20 cellular contexts compared by ENCODE assay signal in the genomic region with DNA sequence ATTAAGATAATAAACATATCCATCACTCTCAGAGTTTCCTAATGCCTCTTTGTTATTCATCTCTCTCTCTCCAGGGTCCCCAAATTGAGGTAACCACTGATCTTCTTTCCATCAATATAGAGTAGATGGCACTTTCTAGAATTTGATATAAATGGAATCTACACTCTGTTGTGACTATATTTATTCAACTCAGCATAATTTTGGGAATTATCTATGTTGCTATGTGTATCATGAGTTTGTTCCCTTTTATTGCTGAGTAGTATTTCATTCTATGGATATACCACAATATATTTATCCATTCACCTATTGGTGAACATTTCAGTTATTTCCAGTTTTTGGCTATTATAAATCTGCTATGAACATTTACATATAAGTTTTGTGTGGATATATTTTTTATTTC.
DNase-seq lines count a peak whose midpoint lies in the region; ATAC-seq, FAIRE-seq and TF ChIP-seq lines count a peak whose summit lies in the region.
"Had no signal": no experiment of that assay in that cellular context is flagged by ENCODE, and none has a peak within 500 bp of the region (broad histone marks: within the 10 kb centered on the region; RNA-seq: fewer than 3 reads in every experiment).

No MANE protein-coding gene starts in this region.

- H3K36me3 ChIP-seq in SK-N-SH (replicated peaks in 1 of 2; ENCODE audit: control insufficient read depth in 1 of 2, insufficient read depth in 2 of 2, low read length in 1 of 2) = peaks cover 0 to 9% of the 10 kb centered on the region in 2 experiments
- H3K36me3 ChIP-seq: BE2C, BLaER1 had no signal

- H3K4me3 ChIP-seq in SK-N-SH (ENCODE audit: low read depth in 2 of 2, low read length in 1 of 2) = no peak overlapping the region
- H3K4me3 ChIP-seq in A549 = no peak overlapping the region
- H3K4me3 ChIP-seq: BLaER1 had no signal

- ATAC-seq in SK-N-SH treated with all-trans-retinoic acid at 6 μM for 48 hours = no peak
- no peak for ATAC-seq in A549
- ATAC-seq in GM21390 (IDR thresholded peaks at IDR 0.05; ENCODE audit: unreplicated experiment) = no peak

- no peak for FAIRE-seq in A549 (lab: Jason Lieb, UNC)
- FAIRE-seq in RCC 7860 (lab: Jason Lieb, UNC) = peak; percentile 17
- FAIRE-seq: G401.6, GM12891, GM19239 had no signal

- no peaks in the 10 kb centered on the region for H3K79me2 ChIP-seq in SK-N-SH (ENCODE audit: insufficient read depth)

- no peaks in the 10 kb centered on the region for H3K4me1 ChIP-seq in SK-N-SH (ENCODE audit: control insufficient read depth in 1 of 2, insufficient read depth in 2 of 2, low read depth in 1 of 2, low read length in 1 of 2)
- no peaks in the 10 kb centered on the region; the same call in 2 of the 3 replicates for H3K4me1 ChIP-seq in A549
- H3K4me1 ChIP-seq: BE2C, BLaER1 had no signal

- no peak for TF ChIP-seq POLR2A in A549 (IDR thresholded peaks at IDR 0.05; ENCODE audit: low read length)

- DNase-seq in SK-N-SH (no peak), A549 (ENCODE audit: low read depth in 1 of 2, low spot score in 1 of 2) (no peak), RCC 7860 (ENCODE audit: low spot score) (no peak)
- DNase-seq in stimulated activated CD8-positive, alpha-beta memory T cell treated with anti-CD3 and anti-CD28 coated beads, Interleukin-4, amount 100 ng/mL, for 48 hours = no peak
- DNase-seq: ACHN; BE2C; C1 segment of cervical spinal cord; CD4-positive, alpha-beta memory T cell; CD4-positive, CD25-positive, alpha-beta regulatory T cell; CD8-positive, alpha-beta memory T cell; COR-L47; DMS79 treated with DMSO at 0.1 percent for 48 hours; GF-D8 had no signal

- 0 out of 2 replicates have a peak, but pooled peaks cover 4% of the 10 kb centered on the region for H3K9me2 ChIP-seq in SK-N-SH

- no peak overlapping the region for H3K9ac ChIP-seq in SK-N-SH
- H3K9ac ChIP-seq: BLaER1 had no signal

- POLR2A ChIA-PET in SK-N-SH (lab: Yijun Ruan, JAX) = no interaction called here
- POLR2A ChIA-PET in A549 (lab: Yijun Ruan, JAX) = no interaction called here

- H3K27ac ChIP-seq in SK-N-SH (ENCODE audit: low read depth in 2 of 2, low read length in 1 of 2) (no peak overlapping the region), A549 (no peak overlapping the region)
- H3K27ac ChIP-seq: 22Rv1, BLaER1 had no signal

- no peaks in the 10 kb centered on the region for H4K20me1 ChIP-seq in SK-N-SH (ENCODE audit: insufficient read depth)
- H4K20me1 ChIP-seq: BLaER1 had no signal

- CTCF ChIA-PET in SK-N-SH (lab: Yijun Ruan, JAX) = no interaction called here
- CTCF ChIA-PET in A549 (lab: Yijun Ruan, JAX) = no interaction called here

- no peak for TF ChIP-seq RAD21 in SK-N-SH (IDR thresholded peaks at IDR 0.05; ENCODE audit: low read length)
- no peak for TF ChIP-seq RAD21 in A549 (conservative IDR thresholded peaks at IDR 0.05 in 1 of 2, IDR thresholded peaks at IDR 0.05 in 1 of 2)

- H3K9me3 ChIP-seq in SK-N-SH (peaks cover 19% of the 10 kb centered on the region), A549 (peaks cover 10% of the 10 kb centered on the region; the same call in 1 of the 3 replicates)
- H3K9me3 ChIP-seq: BE2C, BLaER1 had no signal

- no peak overlapping the region for H2AFZ ChIP-seq in SK-N-SH (ENCODE audit: low read depth)

- H3K4me2 ChIP-seq in SK-N-SH (no peak overlapping the region), A549 (no peak overlapping the region)
- H3K4me2 ChIP-seq: BLaER1 had no signal

- peaks cover 3% of the 10 kb centered on the region for H3F3A ChIP-seq in SK-N-SH (replicated peaks; ENCODE audit: insufficient read depth)

- no peaks in the 10 kb centered on the region for H3K27me3 ChIP-seq in SK-N-SH (ENCODE audit: insufficient read depth)
- H3K27me3 ChIP-seq: BE2C, BLaER1 had no signal

- TF ChIP-seq EP300 in SK-N-SH (IDR thresholded peaks at IDR 0.05; ENCODE audit: borderline replicate concordance in 1 of 2, low read depth in 1 of 2, low read length in 1 of 2) = no peak
- TF ChIP-seq EP300 in A549 (IDR thresholded peaks at IDR 0.05) = no peak

- no peak for TF ChIP-seq CTCF in SK-N-SH (IDR thresholded peaks at IDR 0.05)
- TF ChIP-seq CTCF in A549 (IDR thresholded peaks at IDR 0.05) = no peak

TF ChIP-seq in SK-N-SH treated with all-trans-retinoic acid at 6 μM for 48 hours, 23 proteins besides CTCF, POLR2A, EP300 and RAD21:
- TF ChIP-seq GLIS3 (CRISPR knock-in tag; IDR thresholded peaks at IDR 0.05) (no peak), ZNF70 (CRISPR knock-in tag; IDR thresholded peaks at IDR 0.05) (no peak), ISL1 (CRISPR knock-in tag; IDR thresholded peaks at IDR 0.05) (no peak), TCF4 (CRISPR knock-in tag; IDR thresholded peaks at IDR 0.05; ENCODE audit: borderline replicate concordance) (no peak), PPARA (CRISPR knock-in tag; IDR thresholded peaks at IDR 0.05; ENCODE audit: borderline replicate concordance) (no peak), ZNF8 (CRISPR knock-in tag; IDR thresholded peaks at IDR 0.05) (peak; percentile 86; the same call in 1 of the 2 replicates), CSDC2 (CRISPR knock-in tag; IDR thresholded peaks at IDR 0.05) (no peak)
- TF ChIP-seq, protein P1, sequence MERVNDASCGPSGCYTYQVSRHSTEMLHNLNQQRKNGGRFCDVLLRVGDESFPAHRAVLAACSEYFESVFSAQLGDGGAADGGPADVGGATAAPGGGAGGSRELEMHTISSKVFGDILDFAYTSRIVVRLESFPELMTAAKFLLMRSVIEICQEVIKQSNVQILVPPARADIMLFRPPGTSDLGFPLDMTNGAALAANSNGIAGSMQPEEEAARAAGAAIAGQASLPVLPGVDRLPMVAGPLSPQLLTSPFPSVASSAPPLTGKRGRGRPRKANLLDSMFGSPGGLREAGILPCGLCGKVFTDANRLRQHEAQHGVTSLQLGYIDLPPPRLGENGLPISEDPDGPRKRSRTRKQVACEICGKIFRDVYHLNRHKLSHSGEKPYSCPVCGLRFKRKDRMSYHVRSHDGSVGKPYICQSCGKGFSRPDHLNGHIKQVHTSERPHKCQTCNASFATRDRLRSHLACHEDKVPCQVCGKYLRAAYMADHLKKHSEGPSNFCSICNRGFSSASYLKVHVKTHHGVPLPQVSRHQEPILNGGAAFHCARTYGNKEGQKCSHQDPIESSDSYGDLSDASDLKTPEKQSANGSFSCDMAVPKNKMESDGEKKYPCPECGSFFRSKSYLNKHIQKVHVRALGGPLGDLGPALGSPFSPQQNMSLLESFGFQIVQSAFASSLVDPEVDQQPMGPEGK (CRISPR knock-in tag; IDR thresholded peaks at IDR 0.05; ENCODE audit: borderline replicate concordance) = no peak

TF ChIP-seq in SK-N-SH, 30 proteins besides CTCF, POLR2A, EP300 and RAD21:
- TF ChIP-seq, protein P2, sequence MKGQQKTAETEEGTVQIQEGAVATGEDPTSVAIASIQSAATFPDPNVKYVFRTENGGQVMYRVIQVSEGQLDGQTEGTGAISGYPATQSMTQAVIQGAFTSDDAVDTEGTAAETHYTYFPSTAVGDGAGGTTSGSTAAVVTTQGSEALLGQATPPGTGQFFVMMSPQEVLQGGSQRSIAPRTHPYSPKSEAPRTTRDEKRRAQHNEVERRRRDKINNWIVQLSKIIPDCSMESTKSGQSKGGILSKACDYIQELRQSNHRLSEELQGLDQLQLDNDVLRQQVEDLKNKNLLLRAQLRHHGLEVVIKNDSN (IDR thresholded peaks at IDR 0.05; ENCODE audit: borderline replicate concordance, low read depth) = no peak
- TF ChIP-seq EZH2phosphoT487 (IDR thresholded peaks at IDR 0.05; ENCODE audit: borderline replicate concordance, low read depth) (no peak), MXI1 (IDR thresholded peaks at IDR 0.05; ENCODE audit: low read depth, low read length) (no peak), NFIC (IDR thresholded peaks at IDR 0.05; ENCODE audit: borderline replicate concordance) (no peak), RFX5 (IDR thresholded peaks at IDR 0.05; ENCODE audit: low read length) (no peak), RCOR1 (IDR thresholded peaks at IDR 0.05; ENCODE audit: low read length) (no peak), TCF12 (IDR thresholded peaks at IDR 0.05) (no peak), YY1 (IDR thresholded peaks at IDR 0.05; ENCODE audit: low read depth) (no peak), CHD2 (IDR thresholded peaks at IDR 0.05; ENCODE audit: low read length, partially characterized antibody) (no peak), FOSL2 (IDR thresholded peaks at IDR 0.05; ENCODE audit: borderline replicate concordance, low read depth) (no peak), NRF1 (IDR thresholded peaks at IDR 0.05; ENCODE audit: low read depth, low read length) (no peak), JUND (IDR thresholded peaks at IDR 0.05) (no peak), ELF1 (IDR thresholded peaks at IDR 0.05) (no peak), MEF2A (IDR thresholded peaks at IDR 0.05; ENCODE audit: borderline replicate concordance, low read depth) (no peak)
TF ChIP-seq in SK-N-SH: peak in this region for 0.

TF ChIP-seq in A549, 52 proteins besides CTCF, POLR2A, EP300 and RAD21:
- peak; percentile 43 for TF ChIP-seq MAFK (IDR thresholded peaks at IDR 0.05; ENCODE audit: partially characterized antibody)
- no peak for TF ChIP-seq HEYL (CRISPR knock-in tag; IDR thresholded peaks at IDR 0.05)
- no peak for TF ChIP-seq JUNB (IDR thresholded peaks at IDR 0.05)
- TF ChIP-seq HOXB13 (CRISPR knock-in tag; IDR thresholded peaks at IDR 0.05; ENCODE audit: low read depth) = no peak
- TF ChIP-seq KDM1A (IDR thresholded peaks at IDR 0.05; ENCODE audit: low read depth) = no peak
- TF ChIP-seq TP53 (CRISPR knock-in tag; IDR thresholded peaks at IDR 0.05) = no peak
- TF ChIP-seq, protein P3, sequence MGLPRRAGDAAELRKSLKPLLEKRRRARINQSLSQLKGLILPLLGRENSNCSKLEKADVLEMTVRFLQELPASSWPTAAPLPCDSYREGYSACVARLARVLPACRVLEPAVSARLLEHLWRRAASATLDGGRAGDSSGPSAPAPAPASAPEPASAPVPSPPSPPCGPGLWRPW (IDR thresholded peaks at IDR 0.05) = no peak
